26 cellular contexts compared by ENCODE assay signal in genomic region chr2:101692766-101693165, GRCh38.
"Had no signal": no experiment of that assay in that cellular context is flagged by ENCODE, and none has a peak within 500 bp of the region (broad histone marks: within the 10 kb centered on the region; RNA-seq: fewer than 3 reads in every experiment).

No MANE protein-coding gene starts in this region.

- H3K9ac ChIP-seq: parathyroid adenoma had no signal

- H3K9me3 ChIP-seq: thoracic aorta, vagina had no signal

- H3K27ac ChIP-seq: heart right ventricle, parathyroid adenoma, spleen, thoracic aorta, vagina had no signal

- H3K4me3 Mint-ChIP-seq: activated CD4-positive, alpha-beta memory T cell treated with anti-CD3 and anti-CD28 coated beads for 36 hours; activated CD4-positive, alpha-beta T cell treated with anti-CD3 and anti-CD28 coated beads, Interleukin-2, amount 10 ng/mL, durations not matched to agents 24 days and 14 days; activated naive CD4-positive, alpha-beta T cell treated with anti-CD3 and anti-CD28 coated beads for 36 hours; activated naive CD8-positive, alpha-beta T cell treated with anti-CD3 and anti-CD28 coated beads, Interleukin-2, amount 10 ng/mL, durations not matched to agents 7 days and 5 days; mesothelial cell of epicardium; naive B cell; neural crest cell; T-helper 1 cell treated with Interleukin-12 subunit alpha and Interleukin-12 subunit beta and Interleukin-4 antibody, amounts not matched to agents 30 μg/mL and 1 μg/mL, for 36 hours; type B pancreatic cell had no signal

- H3K27me3 Mint-ChIP-seq: activated CD4-positive, alpha-beta memory T cell treated with anti-CD3 and anti-CD28 coated beads for 36 hours; activated CD4-positive, alpha-beta T cell treated with anti-CD3 and anti-CD28 coated beads, Interleukin-2, amount 10 ng/mL, durations not matched to agents 24 days and 14 days; naive B cell had no signal

- H3K27me3 ChIP-seq: heart right ventricle, spleen, vagina had no signal

- ATAC-seq: heart right ventricle; right cardiac atrium; stimulated activated naive CD8-positive, alpha-beta T cell treated with anti-CD3 and anti-CD28 coated beads, Interleukin-15, Interleukin-2, amounts not matched to agents 100 U/mL and 50 U/mL, for 24 hours had no signal

- DNase-seq: activated CD4-positive, alpha-beta memory T cell treated with anti-CD3 and anti-CD28 coated beads for 36 hours; activated CD4-positive, alpha-beta T cell treated with anti-CD3 and anti-CD28 coated beads, Interleukin-2, amount 10 ng/mL, durations not matched to agents 24 days and 14 days; activated CD8-positive, alpha-beta memory T cell treated with anti-CD3 and anti-CD28 coated beads, Interleukin-2, amount 50 U/mL, for 4 hours; activated effector memory CD4-positive, alpha-beta T cell treated with anti-CD3 and anti-CD28 coated beads, Interleukin-2, amount 50 U/mL, for 16 hours; activated naive CD8-positive, alpha-beta T cell treated with anti-CD3 and anti-CD28 coated beads, Interleukin-2, amount 10 ng/mL, durations not matched to agents 7 days and 5 days; activated T-cell treated with anti-CD3 and anti-CD28 coated beads, Interleukin-2, amount 50 U/mL, for 1 hour; amniotic stem cell; caudate nucleus; cortex of kidney; foreskin melanocyte; heart right ventricle; naive B cell; right cardiac atrium; spleen; stimulated activated CD4-positive, alpha-beta T cell treated with anti-CD3 and anti-CD28 coated beads, Interleukin-2, amount 100 ng/mL, for 48 hours; stimulated activated naive CD8-positive, alpha-beta T cell treated with anti-CD3 and anti-CD28 coated beads, Interleukin-15, Interleukin-2, amounts not matched to agents 100 U/mL and 50 U/mL, for 24 hours; T1000 had no signal

- H3K79me2 ChIP-seq: parathyroid adenoma had no signal

- H3K9me3 Mint-ChIP-seq: activated CD4-positive, alpha-beta T cell treated with anti-CD3 and anti-CD28 coated beads, Interleukin-2, amount 10 ng/mL, durations not matched to agents 24 days and 14 days had no signal

- H3K4me3 ChIP-seq: heart right ventricle, spleen, thoracic aorta, vagina had no signal

- H3K27ac Mint-ChIP-seq: activated CD4-positive, alpha-beta memory T cell treated with anti-CD3 and anti-CD28 coated beads for 36 hours; activated CD4-positive, alpha-beta T cell treated with anti-CD3 and anti-CD28 coated beads, Interleukin-2, amount 10 ng/mL, durations not matched to agents 24 days and 14 days; activated naive CD4-positive, alpha-beta T cell treated with anti-CD3 and anti-CD28 coated beads for 36 hours; activated naive CD8-positive, alpha-beta T cell treated with anti-CD3 and anti-CD28 coated beads, Interleukin-2, amount 10 ng/mL, durations not matched to agents 7 days and 5 days; activated T-helper 1 cell treated with anti-CD3 and anti-CD28 coated beads, Interleukin-12 subunit alpha, Interleukin-12 subunit beta, Interleukin-2, Interleukin-4 antibody, amounts not matched to agents 30 ng/mL and 10 ng/mL and 1 ng/mL, durations not matched to agents 14 hours and 24 hours and 36 hours; mesothelial cell of epicardium; T-helper 1 cell treated with Interleukin-12 subunit alpha and Interleukin-12 subunit beta and Interleukin-4 antibody, amounts not matched to agents 30 μg/mL and 1 μg/mL, for 36 hours; type B pancreatic cell had no signal

- H3K36me3 Mint-ChIP-seq: activated CD4-positive, alpha-beta memory T cell treated with anti-CD3 and anti-CD28 coated beads for 36 hours; mesothelial cell of epicardium; naive B cell; type B pancreatic cell had no signal

- H2AFZ ChIP-seq: parathyroid adenoma had no signal
